In the genomic region with DNA sequence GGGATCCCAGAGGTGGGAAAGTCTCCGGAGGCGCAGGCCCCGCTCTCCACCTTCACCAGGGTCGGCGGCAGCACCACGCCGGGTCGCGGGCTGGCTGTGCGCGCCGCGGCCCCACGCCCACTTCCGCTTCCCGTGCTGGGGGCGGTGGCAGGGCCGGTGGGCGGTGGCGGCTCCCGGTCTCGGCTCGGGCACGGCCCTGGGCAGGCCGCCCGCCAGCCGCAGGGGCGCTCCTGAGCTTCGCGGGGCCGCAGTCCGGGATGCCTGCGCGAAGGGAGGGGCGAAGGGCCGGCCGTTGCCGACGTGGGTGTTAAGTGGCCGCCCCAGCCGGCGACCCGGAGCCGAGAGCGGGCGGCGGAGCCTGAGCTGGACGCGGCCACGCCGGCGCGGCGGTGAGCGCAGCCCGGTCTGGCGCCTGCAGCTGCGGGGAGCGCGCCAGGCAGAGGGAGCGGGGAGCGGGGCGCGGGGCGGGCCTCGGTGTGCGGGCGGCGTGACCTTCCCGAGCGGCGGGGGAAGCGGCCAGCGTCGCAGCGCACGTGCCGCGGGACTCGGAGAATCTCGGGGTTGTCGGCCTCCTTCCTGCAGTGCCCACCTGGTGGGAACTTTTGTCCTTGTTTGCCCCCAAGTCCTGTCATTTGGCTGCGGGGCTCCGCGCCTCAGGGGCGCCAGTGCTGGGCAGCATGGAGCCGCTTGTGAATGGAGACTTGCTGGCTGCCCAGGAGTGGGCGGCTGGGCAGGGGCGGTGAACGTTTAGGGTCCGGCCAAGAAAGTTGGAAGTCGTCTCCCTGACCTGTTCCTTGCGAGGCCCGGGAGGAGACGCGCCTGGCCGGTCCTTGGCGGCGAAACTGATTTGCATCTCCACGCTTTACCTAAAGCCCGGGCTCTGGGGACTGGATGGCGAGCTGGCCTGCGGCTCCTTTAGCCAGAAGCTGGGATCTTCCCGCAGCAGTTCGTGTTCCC, we compare ENCODE assay signal across 8 cellular contexts. TPM values are rescaled to one million over a fixed set of nuclear protein-coding genes. Genes with fewer than 3 reads are reported as not detected.
DNase-seq lines count a peak whose midpoint lies in the region; ATAC-seq and TF ChIP-seq lines count a peak whose summit lies in the region.

A gene (plus strand): TSS at position 337 of the 957 bp plus-strand sequence. CDS start 3,616 bp downstream, outside the sequence.

- WGBS in esophagus, 2 donors, result 1 to 3% methylated on average over 87 to 105 of the region's 105 CpGs

- ATAC-seq in GM19372 (IDR thresholded peaks at IDR 0.05; ENCODE audit: low read depth, unreplicated experiment), result peak; percentile 81
- peak; percentile 85 for ATAC-seq in HG03469 (IDR thresholded peaks at IDR 0.05; ENCODE audit: unreplicated experiment)

- peak within 1 kb of the TSS; percentile 44 for H2AFZ ChIP-seq in OCI-LY7 (ENCODE audit: low read length)

- no peaks in the 10 kb centered on the region for H3K9me2 ChIP-seq in OCI-LY7 (ENCODE audit: insufficient read depth, low read length)

- intact Hi-C loops in OCI-LY7 (cut with micrococcal nuclease; ENCODE audit: unreplicated experiment), result loop anchor here (1.0 to 5.0 kb wide), 4 partner anchors 132 to 713 kb away; a partner anchor contains a TSS

- H3K9me3 ChIP-seq in OCI-LY7 (ENCODE audit: low read length) (no peaks in the 10 kb centered on the region), esophagus (ENCODE audit: control insufficient read depth in 2 of 2, insufficient read depth in 1 of 2, low read depth in 1 of 2, low read length in 1 of 2) (no peaks in the 10 kb centered on the region), mucosa of stomach (ENCODE audit: control insufficient read depth, low read length) (no peaks in the 10 kb centered on the region)

- peaks cover 37% of the 10 kb centered on the region; the same call in 1 of the 2 replicates for H3K79me2 ChIP-seq in OCI-LY7 (ENCODE audit: insufficient read depth, low read depth, low read length)

- H3K4me2 ChIP-seq in OCI-LY7 (ENCODE audit: low read length), result peak within 1 kb of the TSS; percentile 84

- peak within 1 kb of the TSS; percentile 92 for H3K27ac ChIP-seq in OCI-LY7 (ENCODE audit: low read depth, low read length, poor library complexity, severe bottlenecking)
- peak within 1 kb of the TSS; percentile 72 to 75 for H3K27ac ChIP-seq in esophagus (ENCODE audit: low read depth in 2 of 2, low read length in 1 of 2)

- H3K36me3 ChIP-seq in OCI-LY7 (ENCODE audit: insufficient read depth, low read length) (peaks cover 14% of the 10 kb centered on the region), esophagus (ENCODE audit: control insufficient read depth in 2 of 2, insufficient read depth in 2 of 2, low read length in 1 of 2) (peaks cover 0 to under 1% of the 10 kb centered on the region in 2 donors), mucosa of stomach (ENCODE audit: control insufficient read depth, insufficient read depth, low read length) (no peaks in the 10 kb centered on the region)

- peaks cover 46% of the 10 kb centered on the region for H3K4me1 ChIP-seq in OCI-LY7 (ENCODE audit: insufficient read depth, low read length, poor library complexity, severe bottlenecking)
- no peaks in the 10 kb centered on the region for H3K4me1 ChIP-seq in esophagus (ENCODE audit: control insufficient read depth in 2 of 2, insufficient read depth in 2 of 2, low read length in 1 of 2)
- H3K4me1 ChIP-seq in mucosa of stomach (ENCODE audit: control insufficient read depth, insufficient read depth, low read length), result no peaks in the 10 kb centered on the region

- peak within 1 kb of the TSS; percentile 83 for H3K9ac ChIP-seq in mucosa of stomach (ENCODE audit: low read length)

- H3K27me3 ChIP-seq in esophagus (ENCODE audit: control insufficient read depth in 1 of 2, insufficient read depth in 2 of 2, low read length in 2 of 2), result no peaks in the 10 kb centered on the region
- H3K27me3 ChIP-seq in mucosa of stomach (ENCODE audit: control insufficient read depth, insufficient read depth, low read length), result no peaks in the 10 kb centered on the region

- POLR2A ChIA-PET in OCI-LY7 (lab: Charles Lee), result interaction anchor here (0.5 to 2.0 kb wide), 16 partner anchors 9 to 1749 kb away, joined by 3 to 8 read pairs (median 3); a partner anchor contains a TSS

- CTCF ChIA-PET in OCI-LY7 (lab: Charles Lee; ENCODE audit: unreplicated experiment), result interaction anchor here (0.5 kb wide), 1 partner anchor 23 kb away, joined by 3 read pairs; no protein-coding TSS in a partner anchor

- DNase-seq in COLO829 (ENCODE audit: low spot score) (peak; percentile 68), OCI-LY7 (ENCODE audit: low spot score) (peak; percentile 89)
- DNase-seq in activated T-cell treated with anti-CD3 and anti-CD28 coated beads, Interleukin-2, amount 50 U/mL, for 1 hour, result peak; percentile 77
- DNase-seq in stimulated activated CD8-positive, alpha-beta memory T cell treated with anti-CD3 and anti-CD28 coated beads, Interleukin-7, amount 100 ng/mL, for 24 hours (ENCODE audit: low read depth), result peak; percentile 40

- H3K4me3 ChIP-seq in OCI-LY7 (ENCODE audit: low read depth, low read length, poor library complexity, severe bottlenecking) (peak within 1 kb of the TSS; percentile 72), esophagus (ENCODE audit: low read depth in 1 of 2, low read length in 2 of 2) (peak within 1 kb of the TSS; percentile 64 to 65), mucosa of stomach (ENCODE audit: low read length) (peak within 1 kb of the TSS; percentile 28)

- TF ChIP-seq CTCF in OCI-LY7 (conservative IDR thresholded peaks at IDR 0.05; ENCODE audit: low read length), result peak; percentile 47

- no TSS peak for BruUV-seq in OCI-LY7 (replicated peaks; lab: Mats Ljungman, UMichigan)

- no peaks in the 10 kb centered on the region for H4K20me1 ChIP-seq in OCI-LY7 (ENCODE audit: insufficient read depth, low read length)

RNA-seq across cellular contexts. Expression of the gene that starts here (rescaled TPM):
- total RNA-seq in OCI-LY7 (2014; rRNA removed; shearing (Covaris generic)), result 61.3 and 71.0 TPM in 2 replicates
- 56.3 and 57.7 TPM in 2 replicates for total RNA-seq in OCI-LY7 (2022)
- 1 to 10 TPM in 1 of 2 donors, under 1 TPM in 1; 0.55 to 3.7 TPM for polyA plus RNA-seq in esophagus

Comparison
In these comparisons a context has a peak if more than half of its experiments do, and no peak if none do; other contexts are left out.
1. Peak in every context shown above with its lines: DNase-seq, ATAC-seq, H3K4me3 ChIP-seq and H3K27ac ChIP-seq.